In the genomic region with DNA sequence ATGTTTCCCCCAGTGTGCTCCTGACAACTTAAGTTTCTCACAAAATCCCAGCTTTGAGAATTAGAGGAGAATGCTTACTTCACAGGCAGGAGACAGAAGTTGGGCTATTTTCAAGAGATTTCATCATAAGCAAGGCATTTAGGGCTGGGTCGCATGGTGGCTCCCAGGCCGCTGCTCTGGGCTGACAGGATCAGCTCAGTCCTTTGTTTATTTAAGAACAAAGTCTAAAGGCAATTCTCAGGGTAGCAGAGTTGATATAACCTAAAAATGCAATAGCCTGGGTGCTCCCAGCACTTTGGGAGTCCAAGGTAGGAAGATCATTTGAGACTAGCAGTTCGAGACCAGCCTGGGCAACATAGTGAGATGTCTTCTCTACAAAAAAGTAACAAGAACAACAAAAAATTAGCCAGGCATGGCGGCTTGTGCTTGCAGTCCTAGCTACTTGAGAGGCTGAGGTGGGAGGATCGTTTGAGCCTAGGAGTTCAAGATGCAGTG, we compare ENCODE assay signal across 18 cellular contexts. TPM values are rescaled to one million over a fixed set of nuclear protein-coding genes. Genes with fewer than 3 reads are reported as not detected.
DNase-seq lines count a peak whose midpoint lies in the region; ATAC-seq, FAIRE-seq and TF ChIP-seq lines count a peak whose summit lies in the region.
"Had no signal": no experiment of that assay in that cellular context is flagged by ENCODE, and none has a peak within 500 bp of the region (broad histone marks: within the 10 kb centered on the region; RNA-seq: fewer than 3 reads in every experiment).

No MANE protein-coding gene starts in this region.

- FAIRE-seq in astrocyte (lab: Jason Lieb, UNC), result no peak

- TF ChIP-seq EP300 in gastroesophageal sphincter (IDR thresholded peaks at IDR 0.05) (no peak), stomach (IDR thresholded peaks at IDR 0.05) (no peak)

- TF ChIP-seq CTCF in HFFc6 (IDR thresholded peaks at IDR 0.05) (no peak), astrocyte (IDR thresholded peaks at IDR 0.05; ENCODE audit: insufficient read depth, low read depth, low read length) (no peak), gastroesophageal sphincter (IDR thresholded peaks at IDR 0.05) (no peak), stomach (IDR thresholded peaks at IDR 0.05) (no peak)

- H3K27ac ChIP-seq in astrocyte (ENCODE audit: low read depth, low read length), result no peak overlapping the region
- peak overlapping the region in 3 of 4 donors; percentile 28 to 58 (median 45) for H3K27ac ChIP-seq in gastroesophageal sphincter
- peak overlapping the region in 2 of 5 donors; percentile 55 for H3K27ac ChIP-seq in stomach
- H3K27ac ChIP-seq: neutrophil, thyroid gland had no signal

- H3K36me3 Mint-ChIP-seq in HFFc6 (ENCODE audit: low read depth), result peaks cover 4% of the 10 kb centered on the region
- no peaks in the 10 kb centered on the region for H3K36me3 Mint-ChIP-seq in astrocyte (ENCODE audit: low read depth, unreplicated experiment)

- H3K4me3 ChIP-seq in astrocyte (ENCODE audit: insufficient read depth, low read depth, low read length), result no peak overlapping the region
- no peak overlapping the region for H3K4me3 ChIP-seq in gastroesophageal sphincter
- H3K4me3 ChIP-seq in stomach, result no peak overlapping the region
- H3K4me3 ChIP-seq: thyroid gland had no signal

- no peak overlapping the region for H3K9ac ChIP-seq in astrocyte (ENCODE audit: low read length)

- intact Hi-C loops in sciatic nerve (cut with DNase I) (no loop called here), stomach (cut with DNase I; ENCODE audit: low total_unique reads) (no loop called here)

- DNase-seq in HFFc6, result no peak
- DNase-seq in astrocyte (ENCODE audit: low read depth), result no peak
- DNase-seq in sciatic nerve (ENCODE audit: low spot score), result no peak
- DNase-seq in stomach, result no peak
- no peak for DNase-seq in activated naive CD4-positive, alpha-beta T cell (lab: John Stamatoyannopoulos, UW)
- DNase-seq: activated CD4-positive, alpha-beta T cell treated with anti-CD3 and anti-CD28 coated beads, Interleukin-2, amount 50 U/mL, for 48 hours; activated T-cell treated with anti-CD3 and anti-CD28 coated beads, Interleukin-2, amount 50 U/mL, for 72 hours; C1 segment of cervical spinal cord; central memory CD4-positive, alpha-beta T cell; DMS79 treated with DMSO at 0.1 percent for 48 hours; effector memory CD8-positive, alpha-beta T cell; NCI-H1105; NCI-H526; SW 1271 had no signal

- H3K9me3 Mint-ChIP-seq in HFFc6, result no peaks in the 10 kb centered on the region
- H3K9me3 Mint-ChIP-seq in astrocyte (ENCODE audit: unreplicated experiment), result peaks cover 6% of the 10 kb centered on the region
- H3K9me3 Mint-ChIP-seq: activated T-cell treated with anti-CD3 and anti-CD28 coated beads, Interleukin-2, amount 50 U/mL, for 72 hours; effector memory CD8-positive, alpha-beta T cell had no signal

- no peaks in the 10 kb centered on the region for H4K20me1 ChIP-seq in astrocyte (ENCODE audit: insufficient read depth, low read length)

- no peaks in the 10 kb centered on the region for H3K9me3 ChIP-seq in astrocyte (ENCODE audit: insufficient read depth, low read depth, low read length)
- no peaks in the 10 kb centered on the region for H3K9me3 ChIP-seq in gastroesophageal sphincter
- no peaks in the 10 kb centered on the region for H3K9me3 ChIP-seq in stomach
- H3K9me3 ChIP-seq: neutrophil, thyroid gland had no signal

- H3K36me3 ChIP-seq in astrocyte (ENCODE audit: insufficient read depth, low read length) (no peaks in the 10 kb centered on the region), gastroesophageal sphincter (no peaks in the 10 kb centered on the region), stomach (no peaks in the 10 kb centered on the region)
- H3K36me3 ChIP-seq: neutrophil, thyroid gland had no signal

- H3K27me3 Mint-ChIP-seq in HFFc6 (ENCODE audit: insufficient read depth) (no peaks in the 10 kb centered on the region; the same call in 1 of the 2 replicates), astrocyte (ENCODE audit: low read depth, unreplicated experiment) (peaks cover 5% of the 10 kb centered on the region)

- ATAC-seq in gastroesophageal sphincter (no peak), sciatic nerve (peak; percentile 76), HG02678 (IDR thresholded peaks at IDR 0.05; ENCODE audit: unreplicated experiment) (no peak)
- ATAC-seq: activated T-cell treated with anti-CD3 and anti-CD28 coated beads, Interleukin-2, amount 50 U/mL, for 72 hours; effector memory CD8-positive, alpha-beta T cell had no signal

- H3K4me2 ChIP-seq in astrocyte (ENCODE audit: low read length), result no peak overlapping the region

- H3K79me2 ChIP-seq in astrocyte (ENCODE audit: insufficient read depth, low read length), result no peaks in the 10 kb centered on the region

- H3K27me3 ChIP-seq in astrocyte (ENCODE audit: insufficient read depth, low read length) (no peaks in the 10 kb centered on the region), gastroesophageal sphincter (no peaks in the 10 kb centered on the region), stomach (no peaks in the 10 kb centered on the region)
- H3K27me3 ChIP-seq: thyroid gland had no signal

- TF ChIP-seq POLR2A in gastroesophageal sphincter (IDR thresholded peaks at IDR 0.05) (no peak), stomach (IDR thresholded peaks at IDR 0.05) (no peak)

- H2AFZ ChIP-seq in astrocyte (ENCODE audit: low read depth, low read length), result no peak overlapping the region

- peaks cover 68% of the 10 kb centered on the region for H3K4me1 Mint-ChIP-seq in HFFc6 (ENCODE audit: low read depth)
- peaks cover 18% of the 10 kb centered on the region for H3K4me1 Mint-ChIP-seq in astrocyte (ENCODE audit: low read depth, unreplicated experiment)

- H3K4me1 ChIP-seq in astrocyte (ENCODE audit: insufficient read depth, low read length), result peaks cover 13% of the 10 kb centered on the region
- peaks cover 9 to 62% (median 28%) of the 10 kb centered on the region in 3 donors for H3K4me1 ChIP-seq in gastroesophageal sphincter
- peaks cover 18 to 51% (median 36%) of the 10 kb centered on the region in 4 donors for H3K4me1 ChIP-seq in stomach

- no peak overlapping the region for H3K4me3 Mint-ChIP-seq in HFFc6
- H3K4me3 Mint-ChIP-seq in astrocyte (ENCODE audit: unreplicated experiment), result no peak overlapping the region
- H3K4me3 Mint-ChIP-seq: activated T-cell treated with anti-CD3 and anti-CD28 coated beads, Interleukin-2, amount 50 U/mL, for 72 hours; effector memory CD8-positive, alpha-beta T cell had no signal

- 61 to 68% methylated on average over 2 to 5 of the region's 5 CpGs for WGBS in gastroesophageal sphincter (ENCODE audit: low coverage in 1 of 2), 2 donors
- 49 to 65% (median 57%) methylated on average over 5 of the region's 5 CpGs for WGBS in stomach, 5 donors

- H3K27ac Mint-ChIP-seq in HFFc6 (peak overlapping the region; percentile 78), astrocyte (ENCODE audit: unreplicated experiment) (peak overlapping the region; percentile 80)
- H3K27ac Mint-ChIP-seq: activated T-cell treated with anti-CD3 and anti-CD28 coated beads, Interleukin-2, amount 50 U/mL, for 72 hours; effector memory CD8-positive, alpha-beta T cell had no signal

RNA-seq across cellular contexts. Expression of gene FOXQ1, which starts 10.9 kb away (rescaled TPM):
- 1 to 10 TPM in 5 of 6 experiments, under 1 TPM in 1; 0.74 to 3.2 (median 2.7) TPM for total RNA-seq in HFFc6 (2021; fragmentation: NEBNext Ultra II Directional; extraction: Animal tissue kit (Norgen Biotek cat#: 25700))
- 0.24 and 0.39 TPM in 2 replicates for total RNA-seq in astrocyte
- 1 to 10 TPM in 3 of 4 donors, under 1 TPM in 1; 0.40 to 7.0 (median 4.5) TPM for total RNA-seq in gastroesophageal sphincter
- 1.7 TPM for total RNA-seq in sciatic nerve
- 10 to 100 TPM in 4 of 5 donors, not detected in 1; 13.4 to 97.7 (median 38.2) TPM for total RNA-seq in stomach
- 10 to 100 TPM; 11.7 to 95.6 (median 17.4) TPM for polyA plus RNA-seq in stomach
- total RNA-seq: activated T-cell treated with anti-CD3 and anti-CD28 coated beads, Interleukin-2, amount 50 U/mL, for 72 hours had no signal
